ENCODE assay signal across 24 cellular contexts in the genomic region with DNA sequence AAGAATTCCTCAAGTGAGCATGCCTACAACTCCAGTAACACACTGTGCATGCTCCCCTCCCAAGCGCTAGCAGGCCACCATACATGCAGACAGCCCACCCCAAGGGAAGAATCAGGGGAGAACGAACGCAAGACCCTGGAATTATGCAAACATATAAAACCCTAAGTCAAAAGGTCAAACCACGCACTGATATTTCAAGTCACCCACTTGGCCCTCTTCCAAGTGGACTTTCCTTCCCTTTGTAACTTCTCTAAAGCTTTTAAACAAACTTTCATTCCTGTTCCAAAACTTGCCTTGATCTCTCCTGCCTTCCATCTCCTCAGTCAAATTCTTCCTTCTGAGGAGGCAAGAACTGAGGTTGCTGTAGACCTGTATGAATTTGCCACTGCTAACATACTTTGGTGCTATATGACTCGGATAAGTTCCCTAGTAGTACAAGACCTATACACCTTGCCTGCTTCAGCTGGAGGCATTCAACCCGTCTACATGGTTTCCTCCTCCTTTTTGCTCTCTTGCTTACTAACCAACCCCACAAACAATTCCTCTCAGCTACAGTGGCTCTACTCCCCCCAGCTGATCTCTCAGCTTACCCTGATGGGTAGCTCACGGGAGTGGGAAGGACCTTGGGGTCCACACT.
"Had no signal": no experiment of that assay in that cellular context is flagged by ENCODE, and none has a peak within 500 bp of the region (broad histone marks: within the 10 kb centered on the region; RNA-seq: fewer than 3 reads in every experiment).

No MANE protein-coding gene starts in this region.

- H3K4me3 ChIP-seq: colonic mucosa, sigmoid colon, spleen, thoracic aorta, upper lobe of left lung had no signal

- H3K9me3 ChIP-seq: colonic mucosa, thoracic aorta had no signal

- H3K27ac ChIP-seq: brain microvascular endothelial cell, colonic mucosa, epithelial cell of prostate, parathyroid adenoma, sigmoid colon, spleen, thoracic aorta, upper lobe of left lung had no signal

- FAIRE-seq: TTC549 had no signal

- H3K36me3 ChIP-seq: brain microvascular endothelial cell, colonic mucosa, sigmoid colon, spleen, thoracic aorta, upper lobe of left lung had no signal

- ATAC-seq: activated naive CD4-positive, alpha-beta T cell treated with anti-CD3 and anti-CD28 coated beads, Interleukin-2, amount 50 U/mL, for 72 hours; activated T-cell treated with anti-CD3 and anti-CD28 coated beads, Interleukin-2, amount 50 U/mL, for 72 hours; naive thymus-derived CD8-positive, alpha-beta T cell; stimulated activated memory B cell treated with anti-CD40 and anti-IgM and Interleukin-4, amounts not matched to agents 10 μg/mL and 1 μg/mL and 100 μg/mL, for 72 hours had no signal

- H3K4me1 ChIP-seq: colonic mucosa, parathyroid adenoma, sigmoid colon, upper lobe of left lung had no signal

- DNase-seq: activated CD4-positive, alpha-beta T cell treated with anti-CD3 and anti-CD28 coated beads, Interleukin-2, amount 50 U/mL, for 1 hour; activated CD8-positive, alpha-beta memory T cell treated with anti-CD3 and anti-CD28 coated beads for 24 hours; activated CD8-positive, alpha-beta memory T cell treated with anti-CD3 and anti-CD28 coated beads, Interleukin-2, amount 50 U/mL, for 48 hours; activated effector memory CD4-positive, alpha-beta T cell treated with anti-CD3 and anti-CD28 coated beads, Interleukin-2, amount 50 U/mL, for 16 hours; activated T-cell treated with anti-CD3 and anti-CD28 coated beads, Interleukin-2, amount 50 U/mL, for 72 hours; amygdala; brain microvascular endothelial cell; central memory CD4-positive, alpha-beta T cell; colonic mucosa; endodermal cell; foreskin fibroblast; mesendoderm; naive thymus-derived CD8-positive, alpha-beta T cell; sigmoid colon; spleen; stimulated activated CD4-positive, alpha-beta T cell treated with anti-CD3 and anti-CD28 coated beads, Interleukin-4, amount 100 ng/mL, for 4 hours; T-helper 2 cell; upper lobe of left lung had no signal

- H3K27me3 ChIP-seq: brain microvascular endothelial cell, colonic mucosa, sigmoid colon, spleen, upper lobe of left lung had no signal
